ENCODE assay signal across 2 cellular contexts in genomic region chr10:110461530-110461929, GRCh38.
TF ChIP-seq lines count a peak whose summit lies in the region.

No MANE protein-coding gene starts in this region.

TF ChIP-seq in IMR-90, 13 proteins besides CTCF, POLR2A, EP300 and RAD21:
- TF ChIP-seq MAFK (IDR thresholded peaks at IDR 0.05; ENCODE audit: low read depth, low read length) (no peak), CHD1 (IDR thresholded peaks at IDR 0.05; ENCODE audit: low read depth, low read length) (no peak), BHLHE40 (IDR thresholded peaks at IDR 0.05; ENCODE audit: low read depth, low read length) (no peak), MAZ (IDR thresholded peaks at IDR 0.05; ENCODE audit: borderline replicate concordance, low read depth, low read length) (no peak), USF2 (IDR thresholded peaks at IDR 0.05; ENCODE audit: low read depth, low read length) (no peak), ELK1 (IDR thresholded peaks at IDR 0.05; ENCODE audit: borderline replicate concordance, low read depth, low read length) (no peak), MXI1 (IDR thresholded peaks at IDR 0.05; ENCODE audit: borderline replicate concordance, low read depth, low read length) (no peak), NFE2L2 (IDR thresholded peaks at IDR 0.05; ENCODE audit: low read depth, low read length) (no peak), RFX5 (IDR thresholded peaks at IDR 0.05; ENCODE audit: low read depth, low read length) (no peak), SMC3 (IDR thresholded peaks at IDR 0.05; ENCODE audit: low read depth, low read length) (no peak), CEBPB (IDR thresholded peaks at IDR 0.05; ENCODE audit: low read depth, low read length) (no peak), FOS (IDR thresholded peaks at IDR 0.05; ENCODE audit: low read depth, low read length) (no peak), RCOR1 (IDR thresholded peaks at IDR 0.05; ENCODE audit: insufficient replicate concordance, low read length) (no peak)

TF ChIP-seq in H1, 55 proteins besides CTCF, POLR2A, EP300 and RAD21:
- no peak for TF ChIP-seq ZNF274 (IDR thresholded peaks at IDR 0.05; ENCODE audit: borderline replicate concordance, extremely low read depth, low read length)
- TF ChIP-seq GTF2F1 (IDR thresholded peaks at IDR 0.05; ENCODE audit: borderline replicate concordance, low read depth, low read length), result no peak
- TF ChIP-seq EGR1 (IDR thresholded peaks at IDR 0.05; ENCODE audit: borderline replicate concordance, low read depth, low read length), result no peak
- no peak for TF ChIP-seq MAFK (IDR thresholded peaks at IDR 0.05; ENCODE audit: low read depth, low read length)
- TF ChIP-seq CHD7 (IDR thresholded peaks at IDR 0.05; ENCODE audit: insufficient replicate concordance, low read length), result no peak
- TF ChIP-seq NRF1 (IDR thresholded peaks at IDR 0.05; ENCODE audit: low read depth, low read length), result no peak
- TF ChIP-seq CTBP2 (IDR thresholded peaks at IDR 0.05; ENCODE audit: borderline replicate concordance, insufficient read depth, insufficient read length, low read length), result no peak
- TF ChIP-seq ATF3 (IDR thresholded peaks at IDR 0.05; ENCODE audit: insufficient read depth, low read depth, low read length), result no peak
- TF ChIP-seq CHD2 (IDR thresholded peaks at IDR 0.05; ENCODE audit: low read length), result no peak
- TF ChIP-seq FOSL1 (IDR thresholded peaks at IDR 0.05; ENCODE audit: insufficient read depth, low read depth, low read length), result no peak
- TF ChIP-seq YY1 (IDR thresholded peaks at IDR 0.05; ENCODE audit: low read depth, low read length), result no peak
- no peak for TF ChIP-seq GABPA (IDR thresholded peaks at IDR 0.05; ENCODE audit: borderline replicate concordance, insufficient read depth, low read length)
- no peak for TF ChIP-seq SIN3A (conservative IDR thresholded peaks at IDR 0.05 in 1 of 2, IDR thresholded peaks at IDR 0.05 in 1 of 2; ENCODE audit: low read depth in 1 of 2, low read length in 2 of 2)
